Comparison of ENCODE assay signal across 23 cellular contexts in genomic region chr15:33533197-33533596, GRCh38.
"Had no signal": no experiment of that assay in that cellular context is flagged by ENCODE, and none has a peak within 500 bp of the region (broad histone marks: within the 10 kb centered on the region; RNA-seq: fewer than 3 reads in every experiment).

No MANE protein-coding gene starts in this region.

- H3K27ac ChIP-seq: coronary artery, left lung, neutrophil, parathyroid adenoma, right lobe of liver, suprapubic skin, transverse colon, upper lobe of right lung had no signal

- H3K27me3 Mint-ChIP-seq: effector memory CD8-positive, alpha-beta T cell; progenitor cell of endocrine pancreas had no signal

- H3K4me1 Mint-ChIP-seq: naive thymus-derived CD8-positive, alpha-beta T cell; stimulated activated naive CD8-positive, alpha-beta T cell treated with anti-CD3 and anti-CD28 coated beads, Interleukin-15, amount 100 ng/mL, for 72 hours had no signal

- H3K36me3 ChIP-seq: left lung, neutrophil, right lobe of liver, suprapubic skin, transverse colon, upper lobe of right lung, uterus had no signal

- H3K4me1 ChIP-seq: left lung, parathyroid adenoma, right lobe of liver, suprapubic skin, transverse colon, upper lobe of right lung, uterus had no signal

- H3K9me3 Mint-ChIP-seq: effector memory CD8-positive, alpha-beta T cell; naive thymus-derived CD8-positive, alpha-beta T cell; stimulated activated naive CD8-positive, alpha-beta T cell treated with anti-CD3 and anti-CD28 coated beads, Interleukin-15, amount 100 ng/mL, for 72 hours had no signal

- H3K36me3 Mint-ChIP-seq: naive thymus-derived CD8-positive, alpha-beta T cell had no signal

- DNase-seq: dermis blood vessel endothelial cell; effector memory CD8-positive, alpha-beta T cell; hypothalamus; left cardiac atrium; left lung; mesenchymal stem cell; naive thymus-derived CD8-positive, alpha-beta T cell; right lobe of liver; small intestine; stimulated activated CD4-positive, alpha-beta T cell treated with anti-CD3 and anti-CD28 coated beads, Interleukin-15, amount 100 ng/mL, for 24 hours; stimulated activated CD4-positive, alpha-beta T cell treated with anti-CD3 and anti-CD28 coated beads, Interleukin-2, amount 100 ng/mL, for 48 hours; stimulated activated naive CD4-positive, alpha-beta T cell; stimulated activated naive CD8-positive, alpha-beta T cell treated with anti-CD3 and anti-CD28 coated beads, Interleukin-15, amount 100 ng/mL, for 72 hours; transverse colon; upper lobe of right lung; uterus had no signal

- H3K4me3 ChIP-seq: coronary artery, left lung, right lobe of liver, suprapubic skin, transverse colon, upper lobe of right lung, uterus had no signal

- H3K27ac Mint-ChIP-seq: effector memory CD8-positive, alpha-beta T cell; naive thymus-derived CD8-positive, alpha-beta T cell; progenitor cell of endocrine pancreas; stimulated activated naive CD8-positive, alpha-beta T cell treated with anti-CD3 and anti-CD28 coated beads, Interleukin-15, amount 100 ng/mL, for 72 hours had no signal

- H3K4me3 Mint-ChIP-seq: effector memory CD8-positive, alpha-beta T cell; naive thymus-derived CD8-positive, alpha-beta T cell; stimulated activated naive CD8-positive, alpha-beta T cell treated with anti-CD3 and anti-CD28 coated beads, Interleukin-15, amount 100 ng/mL, for 72 hours had no signal

- H3K9me3 ChIP-seq: left lung, neutrophil, right lobe of liver, suprapubic skin, transverse colon, upper lobe of right lung, uterus had no signal

- ATAC-seq: effector memory CD8-positive, alpha-beta T cell; left cardiac atrium; left lung; naive thymus-derived CD8-positive, alpha-beta T cell; right lobe of liver; stimulated activated naive CD8-positive, alpha-beta T cell treated with anti-CD3 and anti-CD28 coated beads, Interleukin-15, amount 100 ng/mL, for 72 hours; upper lobe of right lung had no signal

- H2AFZ ChIP-seq: parathyroid adenoma had no signal

- FAIRE-seq: frontal cortex, islet of Langerhans, small intestine had no signal

- H3K79me2 ChIP-seq: parathyroid adenoma had no signal

- H3K27me3 ChIP-seq: left lung, right lobe of liver, transverse colon, upper lobe of right lung, uterus had no signal

- H3K9ac ChIP-seq: parathyroid adenoma had no signal
